In genomic region chr9:90880066-90880465, GRCh38 we compare ENCODE assay signal across 21 cellular contexts.
DNase-seq lines count a peak whose midpoint lies in the region; ATAC-seq and TF ChIP-seq lines count a peak whose summit lies in the region.
"Had no signal": no experiment of that assay in that cellular context is flagged by ENCODE, and none has a peak within 500 bp of the region (broad histone marks: within the 10 kb centered on the region; RNA-seq: fewer than 3 reads in every experiment).

No MANE protein-coding gene starts in this region.

- intact Hi-C loops in OCI-LY7 (cut with micrococcal nuclease; ENCODE audit: unreplicated experiment) (loop anchor here (2.0 to 5.0 kb wide), 2 partner anchors 48 to 75 kb away; no protein-coding TSS in a partner anchor), gastrocnemius medialis (cut with DNase I; ENCODE audit: low total_unique reads) (no loop called here)

- peak overlapping the region; percentile 92 for H3K27ac ChIP-seq in OCI-LY7 (ENCODE audit: low read depth, low read length, poor library complexity, severe bottlenecking)
- no peak overlapping the region for H3K27ac ChIP-seq in neuronal stem cell (replicated peaks; ENCODE audit: low read length)
- H3K27ac ChIP-seq in gastrocnemius medialis, result no peak overlapping the region

- H3K4me3 ChIP-seq in OCI-LY7 (ENCODE audit: low read depth, low read length, poor library complexity, severe bottlenecking), result peak overlapping the region; percentile 4
- peak overlapping the region in 1 of 2 donors; percentile 66 for H3K4me3 ChIP-seq in neuronal stem cell (ENCODE audit: low read length in 2 of 2)
- H3K4me3 ChIP-seq in gastrocnemius medialis, result no peak overlapping the region

- CTCF ChIA-PET in OCI-LY7 (lab: Charles Lee; ENCODE audit: unreplicated experiment), result no interaction called here

- H2BK5ac ChIP-seq in neuronal stem cell (ENCODE audit: low read length), result no peak overlapping the region

- no peak overlapping the region for H3K23ac ChIP-seq in neuronal stem cell (ENCODE audit: low read depth, low read length, poor library complexity)

- H3K9me3 ChIP-seq in OCI-LY7 (ENCODE audit: low read length), result peaks cover 9% of the 10 kb centered on the region; the same call in 1 of the 2 replicates
- no peaks in the 10 kb centered on the region for H3K9me3 ChIP-seq in neuronal stem cell (replicated peaks in 1 of 2; ENCODE audit: control insufficient read depth in 2 of 2, insufficient read depth in 1 of 2, low read depth in 1 of 2, low read length in 2 of 2)
- H3K9me3 ChIP-seq in gastrocnemius medialis, result peaks cover 0 to 1% (median 0%) of the 10 kb centered on the region in 3 donors

- no peak overlapping the region for H2BK15ac ChIP-seq in neuronal stem cell (ENCODE audit: low read length)

- H3K4me1 ChIP-seq in OCI-LY7 (ENCODE audit: insufficient read depth, low read length, poor library complexity, severe bottlenecking) (peaks cover 44% of the 10 kb centered on the region), neuronal stem cell (ENCODE audit: control insufficient read depth in 2 of 2, insufficient read depth in 1 of 2, low read depth in 1 of 2, low read length in 2 of 2) (no peaks in the 10 kb centered on the region), gastrocnemius medialis (no peaks in the 10 kb centered on the region)

- no peak overlapping the region for H2AK5ac ChIP-seq in neuronal stem cell (ENCODE audit: low read depth, low read length)

- H3K18ac ChIP-seq in neuronal stem cell (ENCODE audit: low read length), result peak overlapping the region; percentile 52

- peaks cover 86% of the 10 kb centered on the region for H3K36me3 ChIP-seq in OCI-LY7 (ENCODE audit: insufficient read depth, low read length)
- H3K36me3 ChIP-seq in neuronal stem cell (replicated peaks in 1 of 2; ENCODE audit: control insufficient read depth in 2 of 2, insufficient read depth in 2 of 2, low read length in 2 of 2), result no peaks in the 10 kb centered on the region
- H3K36me3 ChIP-seq in gastrocnemius medialis, result no peaks in the 10 kb centered on the region

- H3K9ac ChIP-seq in neuronal stem cell (ENCODE audit: low read depth, low read length, poor library complexity), result no peak overlapping the region

- no peak for TF ChIP-seq POLR2A in gastrocnemius medialis (IDR thresholded peaks at IDR 0.05)

- ATAC-seq in gastrocnemius medialis (no peak), GM21423 (IDR thresholded peaks at IDR 0.05; ENCODE audit: unreplicated experiment) (no peak)
- ATAC-seq: PC-3 had no signal

- H4K8ac ChIP-seq in neuronal stem cell (ENCODE audit: low read depth, low read length), result peak overlapping the region; percentile 76

- no peak overlapping the region for H4K91ac ChIP-seq in neuronal stem cell (ENCODE audit: low read depth, low read length, poor library complexity)

- H3K4ac ChIP-seq in neuronal stem cell (ENCODE audit: low read length), result no peak overlapping the region

- in situ Hi-C loops in gastrocnemius medialis (cut with MboI; ENCODE audit: low sequenced_read_pairs in 4 of 4), result no loop called here
- in situ Hi-C loops in GM13976 (cut with MboI; ENCODE audit: low sequenced_read_pairs, unreplicated experiment), result no loop called here

- H3K14ac ChIP-seq in neuronal stem cell (ENCODE audit: low read length), result no peak overlapping the region

- no peaks in the 10 kb centered on the region for H3K79me1 ChIP-seq in neuronal stem cell (ENCODE audit: low read depth, low read length)

- H3K4me2 ChIP-seq in OCI-LY7 (ENCODE audit: low read length) (peak overlapping the region; percentile 57), neuronal stem cell (ENCODE audit: insufficient read depth, low read length, poor library complexity, severe bottlenecking) (no peak overlapping the region)

- H2BK120ac ChIP-seq in neuronal stem cell (ENCODE audit: low read depth, low read length), result no peak overlapping the region

- H2BK12ac ChIP-seq in neuronal stem cell (ENCODE audit: low read length), result no peak overlapping the region

- no peaks in the 10 kb centered on the region for H3K9me2 ChIP-seq in OCI-LY7 (ENCODE audit: insufficient read depth, low read length)

- H4K20me1 ChIP-seq in OCI-LY7 (ENCODE audit: insufficient read depth, low read length), result no peaks in the 10 kb centered on the region

- no CpG with 5 or more reads among the region's 2 CpGs for WGBS in neuronal stem cell (ENCODE audit: extremely low coverage in 2 of 2, insufficient read length in 2 of 2, insufficient replicate concordance in 1 of 2), 2 donors

- peak; percentile 19 for DNase-seq in activated CD8-positive, alpha-beta memory T cell treated with anti-CD3 and anti-CD28 coated beads for 24 hours
- DNase-seq in activated CD8-positive, alpha-beta memory T cell treated with anti-CD3 and anti-CD28 coated beads, Interleukin-2, amount 50 U/mL, for 4 hours, result no peak
- DNase-seq in OCI-LY7 (ENCODE audit: low spot score) (no peak), neuronal stem cell (ENCODE audit: low spot score) (no peak), gastrocnemius medialis (no peak), GM13976 (ENCODE audit: low spot score) (no peak), NCI-H1694 (lab: John Stamatoyannopoulos, UW) (no peak)
- DNase-seq: 8988T, DMS79, GOT3, HCEC 1CT, KG1, MV-4-11, NCI-H187, NCI-H446, NCI-H526, PC-3, RPMI8226, SHP77, SW 1271 had no signal

- BruUV-seq in OCI-LY7 (replicated peaks; lab: Mats Ljungman, UMichigan), result no TSS peak

- H3K79me2 ChIP-seq in OCI-LY7 (ENCODE audit: insufficient read depth, low read depth, low read length), result no peaks in the 10 kb centered on the region; the same call in 1 of the 2 replicates

- TF ChIP-seq CTCF in OCI-LY7 (conservative IDR thresholded peaks at IDR 0.05; ENCODE audit: low read length) (no peak), gastrocnemius medialis (IDR thresholded peaks at IDR 0.05 in 4 of 5, conservative IDR thresholded peaks at IDR 0.05 in 1 of 5) (no peak), GM13976 (IDR thresholded peaks at IDR 0.05; ENCODE audit: borderline replicate concordance, control extremely low read depth, extremely low read depth, insufficient read depth, missing control alignments) (no peak)

- H2AFZ ChIP-seq in OCI-LY7 (ENCODE audit: low read length), result no peak overlapping the region
- no peak overlapping the region for H2AFZ ChIP-seq in neuronal stem cell (ENCODE audit: low read length)

- H3K27me3 ChIP-seq in neuronal stem cell (ENCODE audit: control insufficient read depth in 3 of 3, insufficient read depth in 3 of 3, low read depth in 1 of 3, low read length in 3 of 3), result no peaks in the 10 kb centered on the region
- H3K27me3 ChIP-seq in gastrocnemius medialis, result no peaks in the 10 kb centered on the region

- POLR2A ChIA-PET in OCI-LY7 (lab: Charles Lee), result interaction anchor here (0.6 to 1.4 kb wide), 2 partner anchors 78 to 83 kb away, joined by 3 read pairs; no protein-coding TSS in a partner anchor
